36 cellular contexts compared by ENCODE assay signal in the genomic region with DNA sequence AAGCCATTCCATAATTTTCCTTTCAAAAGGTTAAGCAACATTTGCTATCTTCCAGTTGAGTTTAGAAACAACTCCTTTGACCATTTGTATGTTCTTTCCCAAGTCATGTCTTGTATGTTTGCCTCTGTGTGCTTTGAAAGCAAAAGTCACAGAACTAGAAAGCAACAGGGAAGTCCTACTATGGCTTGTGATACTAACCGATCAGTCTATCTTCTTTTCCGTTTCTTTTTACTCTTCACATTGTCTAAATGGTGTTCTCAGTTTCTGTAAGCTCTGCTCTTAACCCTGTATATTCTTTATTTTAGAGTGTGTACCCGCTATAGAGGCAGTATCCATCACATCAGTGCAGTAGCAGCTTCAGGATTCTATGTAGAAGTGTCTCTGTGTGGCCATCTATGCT. TPM values are rescaled to one million over a fixed set of nuclear protein-coding genes. Genes with fewer than 3 reads are reported as not detected.
"Had no signal": no experiment of that assay in that cellular context is flagged by ENCODE, and none has a peak within 500 bp of the region (broad histone marks: within the 10 kb centered on the region; RNA-seq: fewer than 3 reads in every experiment).

No MANE protein-coding gene starts in this region.

- FAIRE-seq: astrocyte had no signal

- H3K27me3 ChIP-seq: body of pancreas, breast epithelium, MG63, SJSA1 had no signal

- H3K27ac ChIP-seq: adrenal gland, body of pancreas, breast epithelium, SJSA1, VCaP had no signal

- H3K36me3 ChIP-seq: adrenal gland, breast epithelium, MG63, SJSA1 had no signal

- H3K4me3 ChIP-seq: adrenal gland, body of pancreas, breast epithelium, MG63, SJSA1 had no signal

- H3K9me3 ChIP-seq: adrenal gland, body of pancreas, breast epithelium, MG63, SJSA1 had no signal

- DNase-seq: activated B cell treated with CpG ODN at 0.5 μM for 24 hours; activated CD4-positive, alpha-beta memory T cell treated with anti-CD3 and anti-CD28 coated beads for 36 hours; activated CD4-positive, alpha-beta T cell treated with anti-CD3 and anti-CD28 coated beads for 4 hours; activated CD4-positive, alpha-beta T cell treated with anti-CD3 and anti-CD28 coated beads, Interleukin-2, amount 50 U/mL, for 1 hour; activated CD4-positive, CD25-positive, alpha-beta regulatory T cell treated with anti-CD3 and anti-CD28 coated beads, Interleukin-2, amount 50 U/mL, for 72 hours; activated CD8-positive, alpha-beta memory T cell treated with anti-CD3 and anti-CD28 coated beads, Interleukin-2, amount 50 U/mL, for 4 hours; activated gamma-delta T cell treated with Interleukin-2 at 50 U/mL for 16 hours; activated naive CD4-positive, alpha-beta T cell treated with anti-CD3 and anti-CD28 coated beads for 36 hours; activated T-cell treated with anti-CD3 and anti-CD28 coated beads for 4 hours; activated T-cell treated with anti-CD3 and anti-CD28 coated beads, Interleukin-2, amount 50 U/mL, for 4 hours; adrenal gland; body of pancreas; Karpas-422; MG63; NCI-H1048; NCI-H1105 treated with DMSO at 0.1 percent for 48 hours; NCI-H1436; NCI-H1694; NCI-H2029; NCI-H345; NCI-H524 treated with DMSO at 0.1 percent for 48 hours; NK-92 treated with Interleukin-12 subunit alpha and Interleukin-12 subunit beta, amount 100 ng/mL, for 24 hours; SHP77 treated with DMSO at 0.1 percent for 48 hours; T-cell; T-helper 2 cell; T-helper 9 cell had no signal

- ATAC-seq: activated naive CD4-positive, alpha-beta T cell treated with anti-CD3 and anti-CD28 coated beads, Interleukin-2, amount 50 U/mL, for 72 hours; activated T-cell treated with anti-CD3 and anti-CD28 coated beads, Interleukin-2, amount 50 U/mL, for 4 hours; body of pancreas; SK-N-SH treated with all-trans-retinoic acid at 6 μM for 48 hours; T-cell had no signal

- H3K4me1 ChIP-seq: adrenal gland, body of pancreas, breast epithelium, SJSA1 had no signal

RNA-seq across cellular contexts. Expression of gene TMEM244, which starts 32.9 kb away (rescaled TPM):
- total RNA-seq: activated B cell treated with CpG ODN at 0.5 μM for 24 hours; activated CD4-positive, alpha-beta memory T cell treated with anti-CD3 and anti-CD28 coated beads for 36 hours; activated naive CD4-positive, alpha-beta T cell treated with anti-CD3 and anti-CD28 coated beads for 36 hours; activated naive CD4-positive, alpha-beta T cell treated with anti-CD3 and anti-CD28 coated beads, Interleukin-2, amount 50 U/mL, for 72 hours; activated T-cell treated with anti-CD3 and anti-CD28 coated beads, Interleukin-2, amount 50 U/mL, for 4 hours; activated T-helper 1 cell treated with anti-CD3 and anti-CD28 coated beads, Interleukin-12 subunit alpha, Interleukin-12 subunit beta, Interleukin-2, Interleukin-4 antibody, amounts not matched to agents 30 ng/mL and 10 ng/mL and 1 ng/mL, durations not matched to agents 14 hours and 24 hours and 36 hours; adrenal gland; astrocyte; body of pancreas; breast epithelium; cardiac septum; NCI-H460; OCI-LY7; SJSA1 had no signal
- polyA plus RNA-seq: adrenal gland had no signal
